In genomic region chr12:90020436-90020835, GRCh38 we compare ENCODE assay signal across 2 cellular contexts.
TF ChIP-seq lines count a peak whose summit lies in the region.

No MANE protein-coding gene starts in this region.

TF ChIP-seq in A549, 52 proteins besides CTCF, POLR2A, EP300 and RAD21 (continued from another document):
- TF ChIP-seq, protein P1, sequence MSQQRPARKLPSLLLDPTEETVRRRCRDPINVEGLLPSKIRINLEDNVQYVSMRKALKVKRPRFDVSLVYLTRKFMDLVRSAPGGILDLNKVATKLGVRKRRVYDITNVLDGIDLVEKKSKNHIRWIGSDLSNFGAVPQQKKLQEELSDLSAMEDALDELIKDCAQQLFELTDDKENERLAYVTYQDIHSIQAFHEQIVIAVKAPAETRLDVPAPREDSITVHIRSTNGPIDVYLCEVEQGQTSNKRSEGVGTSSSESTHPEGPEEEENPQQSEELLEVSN (IDR thresholded peaks at IDR 0.05; ENCODE audit: borderline replicate concordance, low read depth) = no peak
- TF ChIP-seq RFX5 (IDR thresholded peaks at IDR 0.05) (no peak), FOSB (CRISPR knock-in tag; IDR thresholded peaks at IDR 0.05) (no peak), PBX3 (IDR thresholded peaks at IDR 0.05) (no peak)
TF ChIP-seq in A549: peak in this region for 0.

TF ChIP-seq in IMR-90, 13 proteins besides CTCF, POLR2A, EP300 and RAD21 (continued from another document):
- no peak for TF ChIP-seq BHLHE40 (IDR thresholded peaks at IDR 0.05; ENCODE audit: low read depth, low read length)
